In the genomic region with DNA sequence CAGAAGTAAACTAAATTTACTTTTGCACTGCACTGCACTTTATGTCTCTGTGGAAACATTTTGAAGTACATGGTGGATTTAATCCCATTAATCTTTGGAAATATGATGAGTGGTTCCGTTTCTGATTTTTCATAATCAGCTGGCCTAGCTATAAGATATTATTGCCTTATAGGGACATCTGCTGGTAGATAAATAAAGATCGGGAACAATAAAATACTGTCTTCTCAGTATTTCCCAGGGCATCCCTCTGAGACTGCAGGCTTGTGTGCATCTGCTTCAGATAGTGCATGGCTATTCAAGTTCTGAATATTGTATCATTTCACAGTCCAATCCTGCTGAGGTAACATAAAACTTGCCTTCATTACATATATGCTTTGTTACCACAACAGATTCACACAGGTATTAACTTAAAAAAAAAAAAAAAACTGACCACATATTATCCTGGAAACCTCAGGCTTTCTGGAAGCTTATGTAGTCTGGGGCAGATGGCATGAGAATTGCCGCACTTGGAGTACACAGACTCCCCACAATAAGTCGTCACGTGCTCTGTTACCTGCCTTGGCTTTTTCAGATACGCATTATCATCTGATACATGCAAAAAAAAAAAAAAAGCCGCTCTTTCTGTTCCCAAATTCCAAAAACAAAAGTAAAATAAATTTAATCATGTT, we compare ENCODE assay signal across 10 cellular contexts.
A peak's percentile ranks its signal among the peaks of the same experiment; 100 is the strongest.
DNase-seq lines count a peak whose midpoint lies in the region; ATAC-seq, FAIRE-seq and TF ChIP-seq lines count a peak whose summit lies in the region.
"Had no signal": no experiment of that assay in that cellular context is flagged by ENCODE, and none has a peak within 500 bp of the region (broad histone marks: within the 10 kb centered on the region; RNA-seq: fewer than 3 reads in every experiment).

No MANE protein-coding gene starts in this region.

- H3K14ac ChIP-seq in neuronal stem cell (ENCODE audit: low read length): no peak overlapping the region

- H3K79me1 ChIP-seq in neuronal stem cell (ENCODE audit: low read depth, low read length): no peaks in the 10 kb centered on the region

- no peak overlapping the region for H4K91ac ChIP-seq in neuronal stem cell (ENCODE audit: low read depth, low read length, poor library complexity)

- no peak for TF ChIP-seq EP300 in HepG2 (IDR thresholded peaks at IDR 0.05; ENCODE audit: low read depth in 2 of 2, low read length in 2 of 2)
- no peak for TF ChIP-seq EP300 in HepG2 (CRISPR knock-in tag; IDR thresholded peaks at IDR 0.05; ENCODE audit: borderline replicate concordance)

- no peaks in the 10 kb centered on the region for H3K79me2 ChIP-seq in HepG2 (ENCODE audit: insufficient read depth, low read length)

- no peak overlapping the region for H3K4ac ChIP-seq in neuronal stem cell (ENCODE audit: low read length)

- H3K36me3 ChIP-seq in HepG2 (replicated peaks in 1 of 2; ENCODE audit: control insufficient read depth in 1 of 2, insufficient read depth in 2 of 2, low read length in 2 of 2) (no peaks in the 10 kb centered on the region), right lobe of liver (no peaks in the 10 kb centered on the region), neuronal stem cell (replicated peaks in 1 of 2; ENCODE audit: control insufficient read depth in 2 of 2, insufficient read depth in 2 of 2, low read length in 2 of 2) (no peaks in the 10 kb centered on the region)
- H3K36me3 ChIP-seq: left ventricle myocardium inferior had no signal

- TF ChIP-seq RAD21 in HepG2 (CRISPR knock-in tag; IDR thresholded peaks at IDR 0.05): no peak

- H3K27ac ChIP-seq in HepG2 (ENCODE audit: extremely low read length, insufficient read depth, low read length) (no peak overlapping the region), right lobe of liver (no peak overlapping the region), neuronal stem cell (replicated peaks; ENCODE audit: low read length) (no peak overlapping the region)
- H3K27ac ChIP-seq: left ventricle myocardium inferior had no signal

- ATAC-seq in HepG2 (no peak), right lobe of liver (no peak), GM18870 (IDR thresholded peaks at IDR 0.05; ENCODE audit: unreplicated experiment) (no peak), left cardiac atrium (no peak), HG03571 (IDR thresholded peaks at IDR 0.05; ENCODE audit: unreplicated experiment) (no peak)

- FAIRE-seq in HepG2 (lab: Jason Lieb, UNC): no peak

- POLR2A ChIA-PET in HepG2 (lab: Yijun Ruan, JAX): no interaction called here

- H3K4me1 ChIP-seq in HepG2 (ENCODE audit: insufficient read depth, low read length): no peaks in the 10 kb centered on the region
- no peaks in the 10 kb centered on the region for H3K4me1 ChIP-seq in right lobe of liver
- H3K4me1 ChIP-seq in neuronal stem cell (ENCODE audit: control insufficient read depth in 2 of 2, insufficient read depth in 1 of 2, low read depth in 1 of 2, low read length in 2 of 2): no peaks in the 10 kb centered on the region
- H3K4me1 ChIP-seq: left ventricle myocardium inferior had no signal

- intact Hi-C loops in HepG2 (cut with micrococcal nuclease; ENCODE audit: unreplicated experiment) (no loop called here), right lobe of liver (cut with DNase I) (no loop called here), left cardiac atrium (cut with DNase I) (no loop called here)

- H3K4me3 ChIP-seq in HepG2 (replicated peaks in 1 of 3; ENCODE audit: insufficient read depth in 1 of 3, low read depth in 2 of 3, low read length in 3 of 3): no peak overlapping the region
- no peak overlapping the region for H3K4me3 ChIP-seq in right lobe of liver
- no peak overlapping the region for H3K4me3 ChIP-seq in cardiac fibroblast (replicated peaks in 1 of 2; ENCODE audit: low read depth in 2 of 2, low read length in 2 of 2)
- no peak overlapping the region for H3K4me3 ChIP-seq in neuronal stem cell (ENCODE audit: low read length in 2 of 2)
- H3K4me3 ChIP-seq: left ventricle myocardium inferior had no signal

- CTCF ChIA-PET in HepG2 (lab: Yijun Ruan, JAX; ENCODE audit: low intra/inter-chr PET ratio, low total read pairs): no interaction called here

- no peak overlapping the region for H3K4me2 ChIP-seq in HepG2 (ENCODE audit: low read depth, low read length)
- no peak overlapping the region for H3K4me2 ChIP-seq in neuronal stem cell (ENCODE audit: insufficient read depth, low read length, poor library complexity, severe bottlenecking)

- H2BK12ac ChIP-seq in neuronal stem cell (ENCODE audit: low read length): no peak overlapping the region

- H2BK120ac ChIP-seq in neuronal stem cell (ENCODE audit: low read depth, low read length): no peak overlapping the region

- TF ChIP-seq POLR2A in HepG2 (IDR thresholded peaks at IDR 0.05; ENCODE audit: insufficient read depth in 1 of 2, low read depth in 2 of 2, low read length in 2 of 2): no peak
- no peak for TF ChIP-seq POLR2A in right lobe of liver (IDR thresholded peaks at IDR 0.05)

- no peak overlapping the region for H3K23ac ChIP-seq in neuronal stem cell (ENCODE audit: low read depth, low read length, poor library complexity)

- H2AK5ac ChIP-seq in neuronal stem cell (ENCODE audit: low read depth, low read length): no peak overlapping the region

- no peak overlapping the region for H3K9ac ChIP-seq in HepG2 (ENCODE audit: insufficient read depth, low read depth, low read length)
- no peak overlapping the region for H3K9ac ChIP-seq in neuronal stem cell (ENCODE audit: low read depth, low read length, poor library complexity)

- H3K27me3 ChIP-seq in HepG2 (ENCODE audit: control insufficient read depth in 1 of 2, insufficient read depth in 2 of 2, low read length in 2 of 2) (no peaks in the 10 kb centered on the region), right lobe of liver (no peaks in the 10 kb centered on the region), neuronal stem cell (ENCODE audit: control insufficient read depth in 3 of 3, insufficient read depth in 3 of 3, low read depth in 1 of 3, low read length in 3 of 3) (no peaks in the 10 kb centered on the region)

- TF ChIP-seq CTCF in HepG2 (CRISPR knock-in tag; IDR thresholded peaks at IDR 0.05) (peak; percentile 28; the same call in 1 of the 2 replicates), right lobe of liver (IDR thresholded peaks at IDR 0.05) (no peak), cardiac fibroblast (IDR thresholded peaks at IDR 0.05; ENCODE audit: low read depth, low read length) (no peak)

- no peak overlapping the region for H4K8ac ChIP-seq in neuronal stem cell (ENCODE audit: low read depth, low read length)

- 24% methylated on average over 7 of the region's 7 CpGs for WGBS in HepG2 (ENCODE audit: low lambda C conversion rate)
- 67% methylated on average over 7 of the region's 7 CpGs for whole genome bisulfite sequencing in right lobe of liver (ENCODE audit: insufficient coverage, low coverage, low lambda C conversion rate, missing lambda C conversion rate)
- WGBS in neuronal stem cell (ENCODE audit: extremely low coverage in 2 of 2, insufficient read length in 2 of 2, insufficient replicate concordance in 1 of 2), 2 donors: no CpG with 5 or more reads among the region's 7 CpGs

- H2AFZ ChIP-seq in HepG2 (ENCODE audit: low read length) (no peak overlapping the region), neuronal stem cell (ENCODE audit: low read length) (no peak overlapping the region)

- no peaks in the 10 kb centered on the region for H4K20me1 ChIP-seq in HepG2 (ENCODE audit: insufficient read depth, low read length)

- no peak overlapping the region for H2BK5ac ChIP-seq in neuronal stem cell (ENCODE audit: low read length)

- in situ Hi-C loops in HepG2 (cut with HindIII; ENCODE audit: extremely low pct_ligation_motif_present, low pct_unique_long_range_greater_than_20kb): no loop called here

- H3K9me3 ChIP-seq in HepG2 (ENCODE audit: low read length) (no peaks in the 10 kb centered on the region), right lobe of liver (no peaks in the 10 kb centered on the region), neuronal stem cell (replicated peaks in 1 of 2; ENCODE audit: control insufficient read depth in 2 of 2, insufficient read depth in 1 of 2, low read depth in 1 of 2, low read length in 2 of 2) (peaks cover 0 to 15% of the 10 kb centered on the region in 2 donors)

- H2BK15ac ChIP-seq in neuronal stem cell (ENCODE audit: low read length): no peak overlapping the region

- no peak overlapping the region for H3K18ac ChIP-seq in neuronal stem cell (ENCODE audit: low read length)

- DNase-seq in HepG2 (ENCODE audit: low spot score): no peak
- no peak for DNase-seq in right lobe of liver
- peak; percentile 11 for DNase-seq in NCI-H2029 (lab: John Stamatoyannopoulos, UW)
- peak; percentile 15 to 45 for DNase-seq in cardiac fibroblast (ENCODE audit: low read depth in 2 of 2)
- DNase-seq in left cardiac atrium: no peak
- no peak for DNase-seq in neuronal stem cell (ENCODE audit: low spot score)
- DNase-seq: aorta, left ventricle myocardium inferior had no signal

- BruUV-seq in HepG2 (replicated peaks; lab: Mats Ljungman, UMichigan): no TSS peak

TF ChIP-seq in HepG2, 621 proteins besides CTCF, POLR2A, EP300 and RAD21:
- TF ChIP-seq MTA1 (CRISPR knock-in tag; IDR thresholded peaks at IDR 0.05; ENCODE audit: borderline replicate concordance): no peak
- TF ChIP-seq STAG1 (CRISPR knock-in tag; IDR thresholded peaks at IDR 0.05): peak; percentile 41
- no peak for TF ChIP-seq ZNF552 (CRISPR knock-in tag; IDR thresholded peaks at IDR 0.05; ENCODE audit: borderline replicate concordance)
- no peak for TF ChIP-seq ZNF747 (CRISPR knock-in tag; IDR thresholded peaks at IDR 0.05; ENCODE audit: borderline replicate concordance)

Comparison
In these comparisons a context has a peak if more than half of its experiments do, and no peak if none do; other contexts are left out.
1. DNase-seq: peak in NCI-H2029 (single experiment) and cardiac fibroblast (2 of 2); none in HepG2 (single experiment), right lobe of liver (0 of 3), left cardiac atrium (single experiment) and neuronal stem cell (single experiment).